Comparison of ENCODE assay signal across 10 cellular contexts in genomic region chr3:46368569-46368968, GRCh38. TPM values are rescaled to one million over a fixed set of nuclear protein-coding genes. Genes with fewer than 3 reads are reported as not detected.
DNase-seq lines count a peak whose midpoint lies in the region; ATAC-seq and TF ChIP-seq lines count a peak whose summit lies in the region.
"Had no signal": no experiment of that assay in that cellular context is flagged by ENCODE, and none has a peak within 500 bp of the region (broad histone marks: within the 10 kb centered on the region; RNA-seq: fewer than 3 reads in every experiment).

No MANE protein-coding gene starts in this region.

- no peak overlapping the region for H2AK5ac ChIP-seq in H9 (ENCODE audit: insufficient read length, low read length)

- H3K23ac ChIP-seq in H9 (ENCODE audit: insufficient read length, low read depth, low read length): no peak overlapping the region

- TF ChIP-seq RAD21 in liver (IDR thresholded peaks at IDR 0.05): peak; percentile 62 to 74

- peaks cover 12% of the 10 kb centered on the region for H3K27me3 Mint-ChIP-seq in H9 (ENCODE audit: low read depth)
- peaks cover 6 to 7% of the 10 kb centered on the region in 2 donors for H3K27me3 Mint-ChIP-seq in stimulated activated naive B cell treated with anti-CD40 and anti-IgM and Interleukin-4, amounts not matched to agents 10 μg/mL and 1 μg/mL and 100 μg/mL, for 72 hours

- no peaks in the 10 kb centered on the region for H3K79me1 ChIP-seq in H9 (ENCODE audit: insufficient read depth, low read depth, low read length, poor library complexity, severe bottlenecking)

- H3K4me3 ChIP-seq in liver (ENCODE audit: low read depth in 1 of 3, low read length in 3 of 3): no peak overlapping the region
- H3K4me3 ChIP-seq: thoracic aorta had no signal

- no peak overlapping the region for H3T11ph ChIP-seq in H9 (ENCODE audit: low read length)

- no peak overlapping the region for H4K8ac ChIP-seq in H9 (replicated peaks; ENCODE audit: insufficient read length, low read depth, low read length)

- no peaks in the 10 kb centered on the region for H3K9me3 ChIP-seq in H9 (ENCODE audit: control insufficient read depth, low read depth, low read length)
- no peaks in the 10 kb centered on the region for H3K9me3 ChIP-seq in liver (ENCODE audit: control insufficient read depth in 4 of 4, low read length in 3 of 4)
- H3K9me3 ChIP-seq: thoracic aorta had no signal

- no peak overlapping the region for H4K5ac ChIP-seq in H9 (ENCODE audit: insufficient read length, low read depth, low read length)

- no peaks in the 10 kb centered on the region for H3K36me3 ChIP-seq in liver (ENCODE audit: control insufficient read depth in 4 of 4, insufficient read depth in 3 of 4, low read depth in 1 of 4, low read length in 3 of 4)
- H3K36me3 ChIP-seq: thoracic aorta had no signal

- H3K18ac ChIP-seq in H9 (ENCODE audit: insufficient read length, low read depth, low read length): no peak overlapping the region

- H2BK12ac ChIP-seq in H9 (ENCODE audit: insufficient read length, low read depth, low read length): no peak overlapping the region

- H3K14ac ChIP-seq in H9 (ENCODE audit: insufficient read depth, low read length): no peak overlapping the region

- peak; percentile 91 to 92 for ATAC-seq in stimulated activated naive B cell treated with anti-CD40 and anti-IgM and Interleukin-4, amounts not matched to agents 10 μg/mL and 1 μg/mL and 100 μg/mL, for 72 hours (replicated peaks)

- H3K27ac ChIP-seq in H9 (ENCODE audit: insufficient read length, low read depth, low read length): no peak overlapping the region
- H3K27ac ChIP-seq in liver (ENCODE audit: low read depth in 1 of 2, low read length in 2 of 2): no peak overlapping the region
- H3K27ac ChIP-seq: thoracic aorta had no signal

- H3K9ac ChIP-seq in H9 (ENCODE audit: extremely low read depth, insufficient read length, low read length) (no peak overlapping the region), liver (ENCODE audit: low read depth in 1 of 2, low read length in 2 of 2) (no peak overlapping the region)

- WGBS in H9 (ENCODE audit: extremely low coverage, insufficient read length, low lambda C conversion rate): no CpG with 5 or more reads among the region's 7 CpGs
- 52% methylated on average over 7 of the region's 7 CpGs for WGBS in liver

- no peak overlapping the region for H3K56ac ChIP-seq in H9 (ENCODE audit: insufficient read length, low read depth, low read length)

- no peaks in the 10 kb centered on the region for H4K20me1 ChIP-seq in H9 (ENCODE audit: control insufficient read depth, insufficient read depth, insufficient read length)

- H2BK15ac ChIP-seq in H9 (ENCODE audit: low read depth, low read length): no peak overlapping the region

- DNase-seq in CD1c-positive myeloid dendritic cell (ENCODE audit: extremely low spot score) (peak; percentile 90), H9 (peak; percentile 77), SKM-1 (lab: John Stamatoyannopoulos, UW; ENCODE audit: unreplicated experiment) (peak; percentile 84), amniotic epithelial cell (ENCODE audit: low read depth) (peak; percentile 6), DMS153 treated with DMSO at 0.1 percent for 48 hours (lab: John Stamatoyannopoulos, UW; ENCODE audit: unreplicated experiment) (no peak), cortex of kidney (lab: John Stamatoyannopoulos, UW) (no peak)
- peak; percentile 50 for DNase-seq in stimulated activated naive B cell treated with anti-CD40 and anti-IgM and Interleukin-4, amounts not matched to agents 10 μg/mL and 1 μg/mL and 100 μg/mL, for 72 hours

- no peak overlapping the region for H2BK5ac ChIP-seq in H9 (ENCODE audit: insufficient read length, low read length)

- H3K4me1 Mint-ChIP-seq in H9: no peaks in the 10 kb centered on the region; a peak in 1 of 4 replicates
- H3K4me1 Mint-ChIP-seq in stimulated activated naive B cell treated with anti-CD40 and anti-IgM and Interleukin-4, amounts not matched to agents 10 μg/mL and 1 μg/mL and 100 μg/mL, for 72 hours: peaks cover 7 to 26% of the 10 kb centered on the region in 2 donors

- H3K79me2 ChIP-seq in H9 (ENCODE audit: insufficient read depth, low read length): no peaks in the 10 kb centered on the region

- no peak overlapping the region for H2BK20ac ChIP-seq in H9 (ENCODE audit: low read depth, low read length, poor library complexity, severe bottlenecking)

- H2BK120ac ChIP-seq in H9 (ENCODE audit: low read depth, low read length, poor library complexity, severe bottlenecking): no peak overlapping the region

- no peaks in the 10 kb centered on the region for H3K23me2 ChIP-seq in H9 (ENCODE audit: insufficient read length, low read depth, low read length, poor library complexity, severe bottlenecking)

- H3K4ac ChIP-seq in H9 (ENCODE audit: low read depth, low read length): no peak overlapping the region

- H3K27me3 ChIP-seq in H9 (ENCODE audit: insufficient read depth, low read length) (no peaks in the 10 kb centered on the region), liver (ENCODE audit: control insufficient read depth in 4 of 4, insufficient read depth in 4 of 4, low read length in 3 of 4) (peaks cover 0 to 1% (median 0%) of the 10 kb centered on the region in 4 donors)

- H4K91ac ChIP-seq in H9 (ENCODE audit: insufficient read length, low read depth, low read length): no peak overlapping the region

- H3K36me3 Mint-ChIP-seq in H9 (ENCODE audit: insufficient read depth in 1 of 3, low read depth in 3 of 3): no peaks in the 10 kb centered on the region
- no peaks in the 10 kb centered on the region for H3K36me3 Mint-ChIP-seq in stimulated activated naive B cell treated with anti-CD40 and anti-IgM and Interleukin-4, amounts not matched to agents 10 μg/mL and 1 μg/mL and 100 μg/mL, for 72 hours

- TF ChIP-seq CTCF in H9 (conservative IDR thresholded peaks at IDR 0.05) (peak; percentile 65; the same call in 2 of the 3 replicates), liver (IDR thresholded peaks at IDR 0.05; ENCODE audit: low read depth, low read length, missing input control) (peak; percentile 22)

- no peak overlapping the region for H3K4me2 ChIP-seq in H9 (ENCODE audit: insufficient read depth, insufficient read length, low read length)

- H3K4me1 ChIP-seq in H9 (ENCODE audit: insufficient read depth, low read length): no peaks in the 10 kb centered on the region; the same call in 1 of the 2 replicates
- H3K4me1 ChIP-seq in liver (ENCODE audit: control insufficient read depth in 4 of 4, insufficient read depth in 4 of 4, low read length in 3 of 4): peaks cover 0 to 2% (median 0%) of the 10 kb centered on the region in 4 donors

- no peak overlapping the region for H3K4me3 Mint-ChIP-seq in H9
- no peak overlapping the region for H3K4me3 Mint-ChIP-seq in stimulated activated naive B cell treated with anti-CD40 and anti-IgM and Interleukin-4, amounts not matched to agents 10 μg/mL and 1 μg/mL and 100 μg/mL, for 72 hours

- no peak overlapping the region for H2AFZ ChIP-seq in H9 (ENCODE audit: low read length)

- no peak overlapping the region for H3K27ac Mint-ChIP-seq in H9
- H3K27ac Mint-ChIP-seq in stimulated activated naive B cell treated with anti-CD40 and anti-IgM and Interleukin-4, amounts not matched to agents 10 μg/mL and 1 μg/mL and 100 μg/mL, for 72 hours: no peak overlapping the region

- H3K9me3 Mint-ChIP-seq in H9: no peaks in the 10 kb centered on the region
- no peaks in the 10 kb centered on the region for H3K9me3 Mint-ChIP-seq in stimulated activated naive B cell treated with anti-CD40 and anti-IgM and Interleukin-4, amounts not matched to agents 10 μg/mL and 1 μg/mL and 100 μg/mL, for 72 hours

TF ChIP-seq in liver, 16 proteins besides CTCF, POLR2A, EP300 and RAD21 (continues in another document):
- no peak for TF ChIP-seq HNF4G (IDR thresholded peaks at IDR 0.05)
- TF ChIP-seq FOXA2 (IDR thresholded peaks at IDR 0.05): no peak
- TF ChIP-seq NR2F2 (IDR thresholded peaks at IDR 0.05): no peak
- no peak for TF ChIP-seq ZBTB33 (IDR thresholded peaks at IDR 0.05)
- no peak for TF ChIP-seq EGR1 (IDR thresholded peaks at IDR 0.05; ENCODE audit: low read depth in 2 of 2)
- no peak for TF ChIP-seq RXRA (IDR thresholded peaks at IDR 0.05)
- TF ChIP-seq YY1 (IDR thresholded peaks at IDR 0.05): no peak
- no peak for TF ChIP-seq GABPA (IDR thresholded peaks at IDR 0.05 in 1 of 2, conservative IDR thresholded peaks at IDR 0.05 in 1 of 2)
- TF ChIP-seq SP1 (IDR thresholded peaks at IDR 0.05): no peak
- TF ChIP-seq MAX (IDR thresholded peaks at IDR 0.05): no peak

RNA-seq across cellular contexts. Expression of gene CCR5, which starts 2.2 kb away (rescaled TPM):
- total RNA-seq in H9 (2021) (not detected in 2 replicates), liver (under 1 TPM; 0.23 to 0.75 TPM)
- polyA plus RNA-seq in liver: under 1 TPM; 0.06 to 0.51 TPM
- total RNA-seq: dermis microvascular lymphatic vessel endothelial cell had no signal

RNA-seq across cellular contexts. Expression of gene CCR2, which starts 14.7 kb away (rescaled TPM):
- not detected in 2 replicates for total RNA-seq in H9 (2021)
- 1 to 10 TPM; 3.3 to 3.4 TPM for total RNA-seq in liver
- polyA plus RNA-seq in liver: 1 to 10 TPM in 1 of 2 donors, under 1 TPM in 1; 0.68 to 1.5 TPM
- total RNA-seq: dermis microvascular lymphatic vessel endothelial cell had no signal

RNA-seq across cellular contexts. Expression of gene CCRL2, which starts 38.5 kb away (rescaled TPM):
- total RNA-seq in H9 (2021) (not detected in 2 replicates), liver (1 to 10 TPM; 1.0 to 9.0 TPM)
- polyA plus RNA-seq in liver: under 1 TPM; 0.51 to 0.62 TPM

Comparison
In these comparisons a context has a peak if more than half of its experiments do, and no peak if none do; other contexts are left out.
1. DNase-seq: peak in CD1c-positive myeloid dendritic cell (single experiment), H9 (single experiment), SKM-1 (single experiment), amniotic epithelial cell (single experiment) and stimulated activated naive B cell treated with anti-CD40 and anti-IgM and Interleukin-4, amounts not matched to agents 10 μg/mL and 1 μg/mL and 100 μg/mL, for 72 hours (single experiment); none in DMS153 treated with DMSO at 0.1 percent for 48 hours (single experiment) and cortex of kidney (single experiment).